In genomic region chr7:1981201-1981877, GRCh38 we compare ENCODE assay signal across 23 cellular contexts.
A peak's percentile ranks its signal among the peaks of the same experiment; 100 is the strongest.
DNase-seq lines count a peak whose midpoint lies in the region; ATAC-seq and TF ChIP-seq lines count a peak whose summit lies in the region.
"Had no signal": no experiment of that assay in that cellular context is flagged by ENCODE, and none has a peak within 500 bp of the region (broad histone marks: within the 10 kb centered on the region; RNA-seq: fewer than 3 reads in every experiment).

No MANE protein-coding gene starts in this region.

- no peaks in the 10 kb centered on the region for H3K9me3 Mint-ChIP-seq in chondrocyte (ENCODE audit: low read depth)
- H3K9me3 Mint-ChIP-seq: activated CD4-positive, alpha-beta memory T cell treated with anti-CD3 and anti-CD28 coated beads, Interleukin-2, amount 10 ng/mL, durations not matched to agents 7 days and 5 days; naive thymus-derived CD4-positive, alpha-beta T cell had no signal

- H2BK15ac ChIP-seq in neuronal stem cell (ENCODE audit: low read length): no peak overlapping the region
- H2BK15ac ChIP-seq in mesenchymal stem cell (ENCODE audit: low read depth, poor library complexity, severe bottlenecking): no peak overlapping the region

- H3K27ac ChIP-seq in DND-41 (ENCODE audit: low read length): peak overlapping the region; percentile 3; the same call in 1 of the 2 replicates
- no peak overlapping the region for H3K27ac ChIP-seq in neuronal stem cell (replicated peaks; ENCODE audit: low read length)
- no peak overlapping the region for H3K27ac ChIP-seq in thyroid gland
- no peak overlapping the region for H3K27ac ChIP-seq in mesenchymal stem cell (ENCODE audit: low read length, poor library complexity, severe bottlenecking)
- H3K27ac ChIP-seq: HL-60, parathyroid adenoma, vagina had no signal

- H2BK12ac ChIP-seq in neuronal stem cell (ENCODE audit: low read length): no peak overlapping the region
- no peak overlapping the region for H2BK12ac ChIP-seq in mesenchymal stem cell (ENCODE audit: low read length in 2 of 2)

- intact Hi-C loops in thyroid gland (cut with DNase I): no loop called here

- H3K4ac ChIP-seq in neuronal stem cell (ENCODE audit: low read length) (peak overlapping the region; percentile 23), mesenchymal stem cell (ENCODE audit: low read depth in 1 of 2, low read length in 2 of 2) (no peak overlapping the region)

- no peak for TF ChIP-seq POLR2A in thyroid gland (IDR thresholded peaks at IDR 0.05)

- H4K8ac ChIP-seq in neuronal stem cell (ENCODE audit: low read depth, low read length) (no peak overlapping the region), mesenchymal stem cell (ENCODE audit: low read length) (no peak overlapping the region)

- no peak overlapping the region for H3K4me3 Mint-ChIP-seq in chondrocyte (ENCODE audit: unreplicated experiment)
- H3K4me3 Mint-ChIP-seq: activated CD4-positive, alpha-beta memory T cell treated with anti-CD3 and anti-CD28 coated beads, Interleukin-2, amount 10 ng/mL, durations not matched to agents 7 days and 5 days; CD14-positive monocyte had no signal

- H3K36me3 Mint-ChIP-seq in chondrocyte (ENCODE audit: low read depth): peaks cover 8% of the 10 kb centered on the region

- H3K27ac Mint-ChIP-seq in chondrocyte (ENCODE audit: unreplicated experiment): no peak overlapping the region
- H3K27ac Mint-ChIP-seq: activated CD4-positive, alpha-beta memory T cell treated with anti-CD3 and anti-CD28 coated beads, Interleukin-2, amount 10 ng/mL, durations not matched to agents 7 days and 5 days had no signal

- peak; percentile 7 for DNase-seq in activated naive CD4-positive, alpha-beta T cell treated with anti-CD3 and anti-CD28 coated beads, Interleukin-2, amount 50 U/mL, for 16 hours
- DNase-seq in activated naive CD4-positive, alpha-beta T cell (lab: John Stamatoyannopoulos, UW): no peak
- DNase-seq in DND-41: no peak
- DNase-seq in chondrocyte (ENCODE audit: low spot score): peak; percentile 82
- no peak for DNase-seq in neuronal stem cell (ENCODE audit: low spot score)
- DNase-seq in thyroid gland: no peak
- DNase-seq in ACHN: no peak
- no peak for DNase-seq in mesenchymal stem cell
- DNase-seq: activated CD4-positive, alpha-beta memory T cell treated with anti-CD3 and anti-CD28 coated beads, Interleukin-2, amount 10 ng/mL, durations not matched to agents 7 days and 5 days; activated naive CD4-positive, alpha-beta T cell treated with Interleukin-2 at 50 U/mL for 16 hours; activated T-cell treated with anti-CD3 and anti-CD28 coated beads, Interleukin-2, amount 50 U/mL, for 1 hour; erythroblast; foreskin fibroblast; hippocampal formation; IMR-90; naive thymus-derived CD4-positive, alpha-beta T cell; NCI-H524; RPMI8226 had no signal

- ATAC-seq in DND-41 (ENCODE audit: insufficient read depth, low read depth): no peak
- ATAC-seq: naive thymus-derived CD4-positive, alpha-beta T cell; SK-N-SH treated with all-trans-retinoic acid at 6 μM for 48 hours had no signal

- H3K4me3 ChIP-seq in DND-41 (ENCODE audit: low read depth in 1 of 2, low read length in 2 of 2): no peak overlapping the region
- H3K4me3 ChIP-seq in neuronal stem cell (ENCODE audit: low read length in 2 of 2): no peak overlapping the region
- H3K4me3 ChIP-seq in thyroid gland (replicated peaks in 1 of 3): no peak overlapping the region
- no peak overlapping the region for H3K4me3 ChIP-seq in mesenchymal stem cell (ENCODE audit: insufficient read depth in 1 of 2, low read depth in 1 of 2, low read length in 2 of 2)
- H3K4me3 ChIP-seq: vagina had no signal

- H3K79me2 ChIP-seq in DND-41 (ENCODE audit: insufficient read depth, low read length): no peaks in the 10 kb centered on the region
- H3K79me2 ChIP-seq: parathyroid adenoma had no signal

- H2BK120ac ChIP-seq in neuronal stem cell (ENCODE audit: low read depth, low read length) (no peak overlapping the region), mesenchymal stem cell (ENCODE audit: low read depth, low read length) (no peak overlapping the region)

- H3K27me3 ChIP-seq in DND-41 (ENCODE audit: insufficient read depth, low read length, poor library complexity) (no peaks in the 10 kb centered on the region), neuronal stem cell (ENCODE audit: control insufficient read depth in 3 of 3, insufficient read depth in 3 of 3, low read depth in 1 of 3, low read length in 3 of 3) (no peaks in the 10 kb centered on the region), thyroid gland (no peaks in the 10 kb centered on the region), mesenchymal stem cell (ENCODE audit: control insufficient read depth in 1 of 2, insufficient read depth in 1 of 2, low read length in 2 of 2) (no peaks in the 10 kb centered on the region)
- H3K27me3 ChIP-seq: vagina had no signal

- no peak overlapping the region for H3K23ac ChIP-seq in neuronal stem cell (ENCODE audit: low read depth, low read length, poor library complexity)
- no peak overlapping the region for H3K23ac ChIP-seq in mesenchymal stem cell (ENCODE audit: low read length in 2 of 2)

- H4K20me1 ChIP-seq in DND-41 (ENCODE audit: insufficient read depth, low read length): peaks cover 4% of the 10 kb centered on the region

- H3K14ac ChIP-seq in neuronal stem cell (ENCODE audit: low read length) (peak overlapping the region; percentile 38), mesenchymal stem cell (ENCODE audit: low read length in 2 of 2) (no peak overlapping the region)

- H3K9ac ChIP-seq in DND-41 (ENCODE audit: low read depth, low read length): no peak overlapping the region
- peak overlapping the region; percentile 9 for H3K9ac ChIP-seq in neuronal stem cell (ENCODE audit: low read depth, low read length, poor library complexity)
- no peak overlapping the region for H3K9ac ChIP-seq in mesenchymal stem cell (ENCODE audit: low read length)
- H3K9ac ChIP-seq: parathyroid adenoma had no signal

- H3K27me3 Mint-ChIP-seq in chondrocyte (ENCODE audit: low read depth): no peaks in the 10 kb centered on the region
- H3K27me3 Mint-ChIP-seq: activated CD4-positive, alpha-beta memory T cell treated with anti-CD3 and anti-CD28 coated beads, Interleukin-2, amount 10 ng/mL, durations not matched to agents 7 days and 5 days; naive thymus-derived CD4-positive, alpha-beta T cell had no signal

- H2AK5ac ChIP-seq in neuronal stem cell (ENCODE audit: low read depth, low read length) (no peak overlapping the region), mesenchymal stem cell (ENCODE audit: low read length, severe bottlenecking) (no peak overlapping the region)

- H3K79me1 ChIP-seq in neuronal stem cell (ENCODE audit: low read depth, low read length) (peaks cover 2% of the 10 kb centered on the region), mesenchymal stem cell (replicated peaks; ENCODE audit: low read length, poor library complexity, severe bottlenecking) (peaks cover 2% of the 10 kb centered on the region)

- in situ Hi-C loops in ACHN (cut with HindIII; ENCODE audit: low pct_ligation_motif_present, low pct_unique_long_range_greater_than_20kb, low sequenced_read_pairs): no loop called here

- no peak for TF ChIP-seq CTCF in DND-41 (IDR thresholded peaks at IDR 0.05; ENCODE audit: borderline replicate concordance, extremely low read depth, low read length, poor library complexity, severe bottlenecking)
- no peak for TF ChIP-seq CTCF in chondrocyte (IDR thresholded peaks at IDR 0.05)
- TF ChIP-seq CTCF in thyroid gland (IDR thresholded peaks at IDR 0.05): no peak

- H3K36me3 ChIP-seq in DND-41 (ENCODE audit: insufficient read depth, low read length) (peaks cover 44% of the 10 kb centered on the region), neuronal stem cell (replicated peaks in 1 of 2; ENCODE audit: control insufficient read depth in 2 of 2, insufficient read depth in 2 of 2, low read length in 2 of 2) (peaks cover 12 to 16% of the 10 kb centered on the region in 2 donors), thyroid gland (no peaks in the 10 kb centered on the region), mesenchymal stem cell (ENCODE audit: control insufficient read depth in 1 of 2, insufficient read depth in 2 of 2, low read depth in 1 of 2, low read length in 2 of 2) (peaks cover 20 to 47% of the 10 kb centered on the region in 2 experiments)
- H3K36me3 ChIP-seq: vagina had no signal

- no CpG with 5 or more reads among the region's 19 CpGs for WGBS in neuronal stem cell (ENCODE audit: extremely low coverage in 2 of 2, insufficient read length in 2 of 2, insufficient replicate concordance in 1 of 2), 2 donors
- 90 to 92% methylated on average over 12 to 18 of the region's 19 CpGs for WGBS in thyroid gland, 2 donors
- WGBS in mesenchymal stem cell: 92% methylated on average over 19 of the region's 19 CpGs

- H3K18ac ChIP-seq in neuronal stem cell (ENCODE audit: low read length) (peak overlapping the region; percentile 71), mesenchymal stem cell (ENCODE audit: low read depth in 1 of 2, low read length in 2 of 2) (no peak overlapping the region)

- H3K4me1 Mint-ChIP-seq in chondrocyte (ENCODE audit: low read depth): no peaks in the 10 kb centered on the region
- H3K4me1 Mint-ChIP-seq: CD14-positive monocyte had no signal

- H3K4me1 ChIP-seq in DND-41 (ENCODE audit: insufficient read depth, low read length) (peaks cover 5% of the 10 kb centered on the region), neuronal stem cell (ENCODE audit: control insufficient read depth in 2 of 2, insufficient read depth in 1 of 2, low read depth in 1 of 2, low read length in 2 of 2) (no peaks in the 10 kb centered on the region), thyroid gland (no peaks in the 10 kb centered on the region), mesenchymal stem cell (ENCODE audit: control insufficient read depth, insufficient read depth, low read depth, low read length) (peaks cover 2% of the 10 kb centered on the region)
- H3K4me1 ChIP-seq: parathyroid adenoma, vagina had no signal

- H4K91ac ChIP-seq in neuronal stem cell (ENCODE audit: low read depth, low read length, poor library complexity) (no peak overlapping the region), mesenchymal stem cell (ENCODE audit: low read length) (no peak overlapping the region)

- H3K9me3 ChIP-seq in DND-41 (ENCODE audit: insufficient read depth, low read length, severe bottlenecking) (no peaks in the 10 kb centered on the region), neuronal stem cell (replicated peaks in 1 of 2; ENCODE audit: control insufficient read depth in 2 of 2, insufficient read depth in 1 of 2, low read depth in 1 of 2, low read length in 2 of 2) (peaks cover 7 to 11% of the 10 kb centered on the region in 2 donors), thyroid gland (no peaks in the 10 kb centered on the region), mesenchymal stem cell (ENCODE audit: control insufficient read depth, low read length) (no peaks in the 10 kb centered on the region)
- H3K9me3 ChIP-seq: vagina had no signal

- H3K4me2 ChIP-seq in DND-41 (ENCODE audit: insufficient read depth, low read length): no peak overlapping the region
- no peak overlapping the region for H3K4me2 ChIP-seq in neuronal stem cell (ENCODE audit: insufficient read depth, low read length, poor library complexity, severe bottlenecking)
- no peak overlapping the region for H3K4me2 ChIP-seq in mesenchymal stem cell (ENCODE audit: low read length, poor library complexity, severe bottlenecking)

- H2AFZ ChIP-seq in DND-41 (ENCODE audit: low read depth, low read length) (no peak overlapping the region), neuronal stem cell (ENCODE audit: low read length) (no peak overlapping the region), mesenchymal stem cell (ENCODE audit: low read depth, low read length) (no peak overlapping the region)
- H2AFZ ChIP-seq: parathyroid adenoma had no signal

- peak overlapping the region; percentile 53 for H2BK5ac ChIP-seq in neuronal stem cell (ENCODE audit: low read length)
- H2BK5ac ChIP-seq in mesenchymal stem cell (ENCODE audit: low read depth, low read length, poor library complexity, severe bottlenecking): no peak overlapping the region

Comparison
In these comparisons a context has a peak if more than half of its experiments do, and no peak if none do; other contexts are left out.
1. DNase-seq: peak in activated naive CD4-positive, alpha-beta T cell treated with anti-CD3 and anti-CD28 coated beads, Interleukin-2, amount 50 U/mL, for 16 hours (single experiment) and chondrocyte (single experiment); none in activated naive CD4-positive, alpha-beta T cell (0 of 4), DND-41 (single experiment), neuronal stem cell (single experiment), thyroid gland (0 of 2), ACHN (single experiment) and mesenchymal stem cell (single experiment).